In the genomic region with DNA sequence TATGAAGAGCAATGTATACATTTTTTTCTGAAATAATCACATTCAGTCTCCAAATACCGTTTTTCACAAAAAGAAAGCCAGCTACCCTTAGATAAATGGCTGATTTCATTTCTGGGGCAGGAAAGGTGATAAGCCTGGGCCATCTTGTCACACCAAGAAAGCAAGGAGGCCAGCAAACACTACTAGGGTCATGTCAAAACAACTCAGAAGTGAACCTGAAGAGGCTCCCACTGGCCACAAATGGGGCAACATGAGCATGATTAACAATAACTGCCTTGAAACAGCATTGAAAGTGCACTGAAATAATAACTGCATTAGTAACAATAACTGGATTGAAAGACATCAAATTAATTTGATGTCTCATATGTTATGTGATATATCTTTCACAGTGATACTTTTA, we compare ENCODE assay signal across 1 cellular context.
TF ChIP-seq lines count a peak whose summit lies in the region.

No MANE protein-coding gene starts in this region.

TF ChIP-seq in GM12878, 131 proteins besides CTCF, POLR2A, EP300 and RAD21:
- TF ChIP-seq, protein P1, sequence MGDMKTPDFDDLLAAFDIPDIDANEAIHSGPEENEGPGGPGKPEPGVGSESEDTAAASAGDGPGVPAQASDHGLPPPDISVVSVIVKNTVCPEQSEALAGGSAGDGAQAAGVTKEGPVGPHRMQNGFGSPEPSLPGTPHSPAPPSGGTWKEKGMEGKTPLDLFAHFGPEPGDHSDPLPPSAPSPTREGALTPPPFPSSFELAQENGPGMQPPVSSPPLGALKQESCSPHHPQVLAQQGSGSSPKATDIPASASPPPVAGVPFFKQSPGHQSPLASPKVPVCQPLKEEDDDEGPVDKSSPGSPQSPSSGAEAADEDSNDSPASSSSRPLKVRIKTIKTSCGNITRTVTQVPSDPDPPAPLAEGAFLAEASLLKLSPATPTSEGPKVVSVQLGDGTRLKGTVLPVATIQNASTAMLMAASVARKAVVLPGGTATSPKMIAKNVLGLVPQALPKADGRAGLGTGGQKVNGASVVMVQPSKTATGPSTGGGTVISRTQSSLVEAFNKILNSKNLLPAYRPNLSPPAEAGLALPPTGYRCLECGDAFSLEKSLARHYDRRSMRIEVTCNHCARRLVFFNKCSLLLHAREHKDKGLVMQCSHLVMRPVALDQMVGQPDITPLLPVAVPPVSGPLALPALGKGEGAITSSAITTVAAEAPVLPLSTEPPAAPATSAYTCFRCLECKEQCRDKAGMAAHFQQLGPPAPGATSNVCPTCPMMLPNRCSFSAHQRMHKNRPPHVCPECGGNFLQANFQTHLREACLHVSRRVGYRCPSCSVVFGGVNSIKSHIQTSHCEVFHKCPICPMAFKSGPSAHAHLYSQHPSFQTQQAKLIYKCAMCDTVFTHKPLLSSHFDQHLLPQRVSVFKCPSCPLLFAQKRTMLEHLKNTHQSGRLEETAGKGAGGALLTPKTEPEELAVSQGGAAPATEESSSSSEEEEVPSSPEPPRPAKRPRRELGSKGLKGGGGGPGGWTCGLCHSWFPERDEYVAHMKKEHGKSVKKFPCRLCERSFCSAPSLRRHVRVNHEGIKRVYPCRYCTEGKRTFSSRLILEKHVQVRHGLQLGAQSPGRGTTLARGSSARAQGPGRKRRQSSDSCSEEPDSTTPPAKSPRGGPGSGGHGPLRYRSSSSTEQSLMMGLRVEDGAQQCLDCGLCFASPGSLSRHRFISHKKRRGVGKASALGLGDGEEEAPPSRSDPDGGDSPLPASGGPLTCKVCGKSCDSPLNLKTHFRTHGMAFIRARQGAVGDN (IDR thresholded peaks at IDR 0.05), result peak; percentile 44; the same call in 1 of the 2 replicates
- TF ChIP-seq, protein P2, sequence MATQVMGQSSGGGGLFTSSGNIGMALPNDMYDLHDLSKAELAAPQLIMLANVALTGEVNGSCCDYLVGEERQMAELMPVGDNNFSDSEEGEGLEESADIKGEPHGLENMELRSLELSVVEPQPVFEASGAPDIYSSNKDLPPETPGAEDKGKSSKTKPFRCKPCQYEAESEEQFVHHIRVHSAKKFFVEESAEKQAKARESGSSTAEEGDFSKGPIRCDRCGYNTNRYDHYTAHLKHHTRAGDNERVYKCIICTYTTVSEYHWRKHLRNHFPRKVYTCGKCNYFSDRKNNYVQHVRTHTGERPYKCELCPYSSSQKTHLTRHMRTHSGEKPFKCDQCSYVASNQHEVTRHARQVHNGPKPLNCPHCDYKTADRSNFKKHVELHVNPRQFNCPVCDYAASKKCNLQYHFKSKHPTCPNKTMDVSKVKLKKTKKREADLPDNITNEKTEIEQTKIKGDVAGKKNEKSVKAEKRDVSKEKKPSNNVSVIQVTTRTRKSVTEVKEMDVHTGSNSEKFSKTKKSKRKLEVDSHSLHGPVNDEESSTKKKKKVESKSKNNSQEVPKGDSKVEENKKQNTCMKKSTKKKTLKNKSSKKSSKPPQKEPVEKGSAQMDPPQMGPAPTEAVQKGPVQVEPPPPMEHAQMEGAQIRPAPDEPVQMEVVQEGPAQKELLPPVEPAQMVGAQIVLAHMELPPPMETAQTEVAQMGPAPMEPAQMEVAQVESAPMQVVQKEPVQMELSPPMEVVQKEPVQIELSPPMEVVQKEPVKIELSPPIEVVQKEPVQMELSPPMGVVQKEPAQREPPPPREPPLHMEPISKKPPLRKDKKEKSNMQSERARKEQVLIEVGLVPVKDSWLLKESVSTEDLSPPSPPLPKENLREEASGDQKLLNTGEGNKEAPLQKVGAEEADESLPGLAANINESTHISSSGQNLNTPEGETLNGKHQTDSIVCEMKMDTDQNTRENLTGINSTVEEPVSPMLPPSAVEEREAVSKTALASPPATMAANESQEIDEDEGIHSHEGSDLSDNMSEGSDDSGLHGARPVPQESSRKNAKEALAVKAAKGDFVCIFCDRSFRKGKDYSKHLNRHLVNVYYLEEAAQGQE (IDR thresholded peaks at IDR 0.05; ENCODE audit: low read depth, low read length), result no peak
